8 cellular contexts compared by ENCODE assay signal in the genomic region with DNA sequence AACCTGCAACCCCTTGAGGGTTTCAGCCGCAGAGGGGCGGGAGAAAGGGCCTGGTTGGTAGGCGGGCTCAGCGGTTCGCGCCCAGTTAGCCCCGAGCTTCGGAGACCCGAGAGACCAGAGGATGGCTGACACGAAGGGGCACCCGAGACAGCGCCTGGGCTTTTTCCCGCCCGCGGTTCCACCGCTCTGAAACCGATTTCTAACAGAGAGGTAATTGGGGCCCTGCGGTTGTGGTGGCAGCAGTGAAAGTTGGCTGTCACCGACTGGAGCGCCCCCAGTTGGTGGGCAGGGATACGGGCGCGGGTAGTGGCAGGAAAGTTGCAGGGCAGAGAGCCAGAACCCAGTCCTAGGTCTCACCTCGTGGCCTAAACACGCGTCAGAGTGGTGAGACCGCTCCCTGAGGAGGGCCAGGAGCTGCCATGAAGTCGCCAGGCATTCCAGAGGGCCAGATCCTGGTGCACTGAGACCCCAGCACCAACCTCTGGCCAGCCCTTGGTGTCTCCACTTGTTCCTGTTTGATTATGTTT. TPM values are rescaled to one million over a fixed set of nuclear protein-coding genes. Genes with fewer than 3 reads are reported as not detected.
DNase-seq lines count a peak whose midpoint lies in the region; ATAC-seq lines count a peak whose summit lies in the region.

No MANE protein-coding gene starts in this region.

- H3K27me3 ChIP-seq in mesendoderm (ENCODE audit: insufficient read depth, low read length, poor library complexity), result no peaks in the 10 kb centered on the region

- H3K9ac ChIP-seq in mesendoderm (ENCODE audit: low read length), result peak overlapping the region; percentile 78

- no peak overlapping the region for H3K27ac ChIP-seq in mesendoderm (ENCODE audit: low read depth, low read length)

- H3K36me3 ChIP-seq in mesendoderm (ENCODE audit: control insufficient read depth, insufficient read depth, low read length), result no peaks in the 10 kb centered on the region

- H3K4me2 ChIP-seq in mesendoderm (ENCODE audit: low read length), result peak overlapping the region; percentile 93

- H2BK120ac ChIP-seq in mesendoderm (ENCODE audit: low read depth, low read length), result no peak overlapping the region

- H3K79me2 ChIP-seq in mesendoderm (ENCODE audit: control insufficient read depth, insufficient read depth, low read length), result no peaks in the 10 kb centered on the region

- peaks cover 24% of the 10 kb centered on the region for H3K27me3 Mint-ChIP-seq in activated CD4-positive, alpha-beta memory T cell treated with anti-CD3 and anti-CD28 coated beads, Interleukin-2, amount 10 ng/mL, durations not matched to agents 7 days and 5 days

- H2BK15ac ChIP-seq in mesendoderm (replicated peaks; ENCODE audit: low read depth), result no peak overlapping the region

- peak overlapping the region; percentile 47 for H3K4me3 ChIP-seq in mesendoderm (ENCODE audit: low read length)

- H3K18ac ChIP-seq in mesendoderm (ENCODE audit: low read length), result no peak overlapping the region

- H3K27ac Mint-ChIP-seq in activated CD4-positive, alpha-beta memory T cell treated with anti-CD3 and anti-CD28 coated beads, Interleukin-2, amount 10 ng/mL, durations not matched to agents 7 days and 5 days, result peak overlapping the region; percentile 63

- no peaks in the 10 kb centered on the region for H3K79me1 ChIP-seq in mesendoderm (ENCODE audit: low read length)

- no peak overlapping the region for H4K5ac ChIP-seq in mesendoderm (ENCODE audit: low read length)

- peak; percentile 88 to 91 for DNase-seq in AML-193 (lab: John Stamatoyannopoulos, UW)
- peak; percentile 95 for DNase-seq in NCI-H69 (lab: John Stamatoyannopoulos, UW)
- DNase-seq in activated CD4-positive, alpha-beta memory T cell treated with anti-CD3 and anti-CD28 coated beads, Interleukin-2, amount 10 ng/mL, durations not matched to agents 7 days and 5 days, result peak; percentile 81
- DNase-seq in ecto neural progenitor cell (ENCODE audit: low spot score), result peak; percentile 82
- DNase-seq in mesendoderm, result peak; percentile 78
- peak; percentile 68 to 70 for DNase-seq in stimulated activated CD8-positive, alpha-beta memory T cell treated with anti-CD3 and anti-CD28 coated beads, Interleukin-15, amount 100 ng/mL, for 4 hours (ENCODE audit: low read depth in 2 of 2)

- POLR2A ChIA-PET in activated CD4-positive, alpha-beta memory T cell treated with anti-CD3 and anti-CD28 coated beads, Interleukin-2, amount 10 ng/mL, durations not matched to agents 7 days and 5 days (lab: Charles Lee), result interaction anchor here (0.6 to 5.0 kb wide), 18 partner anchors 9 to 266 kb away, joined by 3 to 45 read pairs (median 5); a partner anchor contains a TSS

- CTCF ChIA-PET in activated CD4-positive, alpha-beta memory T cell treated with anti-CD3 and anti-CD28 coated beads, Interleukin-2, amount 10 ng/mL, durations not matched to agents 7 days and 5 days (lab: Charles Lee), result interaction anchor here (0.6 to 1.8 kb wide), 15 partner anchors 9 to 530 kb away, joined by 3 to 10 read pairs (median 4); a partner anchor contains a TSS

- ATAC-seq in GM19035 (IDR thresholded peaks at IDR 0.05; ENCODE audit: unreplicated experiment), result peak; percentile 55
- ATAC-seq in HG03354 (IDR thresholded peaks at IDR 0.05; ENCODE audit: poor library complexity, severe bottlenecking, unreplicated experiment), result peak; percentile 61

- no peak overlapping the region for H2AK5ac ChIP-seq in mesendoderm (ENCODE audit: low read length)

- no CpG with 5 or more reads among the region's 28 CpGs for WGBS in mesendoderm (ENCODE audit: extremely low coverage, insufficient coverage, low lambda C conversion rate)

- peak overlapping the region; percentile 81 for H3K4me3 Mint-ChIP-seq in activated CD4-positive, alpha-beta memory T cell treated with anti-CD3 and anti-CD28 coated beads, Interleukin-2, amount 10 ng/mL, durations not matched to agents 7 days and 5 days

- H3K23ac ChIP-seq in mesendoderm (ENCODE audit: low read length), result no peak overlapping the region

- peaks cover 13% of the 10 kb centered on the region for H3K36me3 Mint-ChIP-seq in activated CD4-positive, alpha-beta memory T cell treated with anti-CD3 and anti-CD28 coated beads, Interleukin-2, amount 10 ng/mL, durations not matched to agents 7 days and 5 days (ENCODE audit: low read depth)

- no peak overlapping the region for H4K8ac ChIP-seq in mesendoderm (ENCODE audit: low read depth, low read length)

- peaks cover 7% of the 10 kb centered on the region for H3K4me1 ChIP-seq in mesendoderm (ENCODE audit: control insufficient read depth, low read depth, low read length)

- H3K56ac ChIP-seq in mesendoderm (ENCODE audit: low read length), result peak overlapping the region; percentile 89

- H3K4ac ChIP-seq in mesendoderm (ENCODE audit: low read depth, low read length), result no peak overlapping the region

- no peaks in the 10 kb centered on the region for H3K9me3 Mint-ChIP-seq in activated CD4-positive, alpha-beta memory T cell treated with anti-CD3 and anti-CD28 coated beads, Interleukin-2, amount 10 ng/mL, durations not matched to agents 7 days and 5 days

- H3K4me1 Mint-ChIP-seq in activated CD4-positive, alpha-beta memory T cell treated with anti-CD3 and anti-CD28 coated beads, Interleukin-2, amount 10 ng/mL, durations not matched to agents 7 days and 5 days, result peaks cover 16% of the 10 kb centered on the region

- no peak overlapping the region for H2BK5ac ChIP-seq in mesendoderm (ENCODE audit: low read length)

RNA-seq across cellular contexts. Expression of a gene that starts 0.6 kb away (rescaled TPM):
- total RNA-seq in activated CD4-positive, alpha-beta memory T cell treated with anti-CD3 and anti-CD28 coated beads, Interleukin-2, amount 10 ng/mL, durations not matched to agents 7 days and 5 days, result under 1 TPM; 0.25 to 0.33 TPM
- polyA plus RNA-seq in mesendoderm (2013, experiment 1 of 2), result 1.3 TPM
- polyA plus RNA-seq in mesendoderm (2013, experiment 2 of 2), result 1.7 TPM

RNA-seq across cellular contexts. Expression of a gene that starts 14.8 kb away (rescaled TPM):
- total RNA-seq in activated CD4-positive, alpha-beta memory T cell treated with anti-CD3 and anti-CD28 coated beads, Interleukin-2, amount 10 ng/mL, durations not matched to agents 7 days and 5 days, result 100 to 1,000 TPM; 907 to 928 TPM
- 1,336 TPM for polyA plus RNA-seq in mesendoderm (2013, experiment 1 of 2)
- polyA plus RNA-seq in mesendoderm (2013, experiment 2 of 2), result 1,339 TPM

RNA-seq across cellular contexts. Expression of a gene that starts 22.7 kb away (rescaled TPM):
- total RNA-seq in activated CD4-positive, alpha-beta memory T cell treated with anti-CD3 and anti-CD28 coated beads, Interleukin-2, amount 10 ng/mL, durations not matched to agents 7 days and 5 days, result under 1 TPM; 0.15 to 0.18 TPM
- 0.08 TPM for polyA plus RNA-seq in mesendoderm (2013, experiment 1 of 2)
- polyA plus RNA-seq in mesendoderm (2013, experiment 2 of 2), result 0.10 TPM

RNA-seq across cellular contexts. Expression of a gene that starts 23.0 kb away (rescaled TPM):
- total RNA-seq in activated CD4-positive, alpha-beta memory T cell treated with anti-CD3 and anti-CD28 coated beads, Interleukin-2, amount 10 ng/mL, durations not matched to agents 7 days and 5 days, result 10 to 100 TPM; 14.3 to 14.4 TPM
- polyA plus RNA-seq in mesendoderm (2013, experiment 1 of 2), result 337 TPM
- 331 TPM for polyA plus RNA-seq in mesendoderm (2013, experiment 2 of 2)

RNA-seq across cellular contexts. Expression of a gene that starts 31.1 kb away (rescaled TPM):
- total RNA-seq in activated CD4-positive, alpha-beta memory T cell treated with anti-CD3 and anti-CD28 coated beads, Interleukin-2, amount 10 ng/mL, durations not matched to agents 7 days and 5 days, result 100 to 1,000 TPM; 290 TPM
- 404 TPM for polyA plus RNA-seq in mesendoderm (2013, experiment 1 of 2)
- polyA plus RNA-seq in mesendoderm (2013, experiment 2 of 2), result 400 TPM
